In genomic region chr1:209742409-209743144, GRCh38 we compare ENCODE assay signal across 12 cellular contexts. TPM values are rescaled to one million over a fixed set of nuclear protein-coding genes. Genes with fewer than 3 reads are reported as not detected.
DNase-seq lines count a peak whose midpoint lies in the region; ATAC-seq, FAIRE-seq and TF ChIP-seq lines count a peak whose summit lies in the region.
"Had no signal": no experiment of that assay in that cellular context is flagged by ENCODE, and none has a peak within 500 bp of the region (broad histone marks: within the 10 kb centered on the region; RNA-seq: fewer than 3 reads in every experiment).

No MANE protein-coding gene starts in this region.

- TF ChIP-seq POLR2A in GM12892 (IDR thresholded peaks at IDR 0.05; ENCODE audit: low read depth, low read length), result no peak

- TF ChIP-seq CTCF in VCaP (conservative IDR thresholded peaks at IDR 0.05), result no peak

- peak overlapping the region; percentile 79 for H3K27ac ChIP-seq in VCaP
- H3K27ac ChIP-seq: epithelial cell of prostate had no signal

- no peak for FAIRE-seq in GM12892 (lab: Jason Lieb, UNC)

- H3K4me3 ChIP-seq in skeletal muscle cell (ENCODE audit: low read depth, low read length), result no peak overlapping the region

- no peak for ATAC-seq in GM18907 (IDR thresholded peaks at IDR 0.05; ENCODE audit: unreplicated experiment)
- ATAC-seq: activated CD8-positive, alpha-beta memory T cell treated with anti-CD3 and anti-CD28 coated beads, Interleukin-2, amount 10 ng/mL, durations not matched to agents 7 days and 5 days; natural killer cell treated with Interleukin-12 subunit alpha and Interleukin-12 subunit beta and Interleukin-15 and Interleukin-18, amount 100 ng/mL, for 72 hours; PC-3 had no signal

- DNase-seq in Daoy (ENCODE audit: low read depth) (peak; percentile 18), glomerular visceral epithelial cell (ENCODE audit: extremely low spot score) (peak; percentile 43), skeletal muscle cell (ENCODE audit: low read depth) (peak; percentile 46), SK-N-DZ (ENCODE audit: low spot score) (no peak), GM12892 (ENCODE audit: insufficient read length) (no peak), SHP77 (lab: John Stamatoyannopoulos, UW) (no peak)
- DNase-seq: activated CD8-positive, alpha-beta memory T cell treated with anti-CD3 and anti-CD28 coated beads, Interleukin-2, amount 10 ng/mL, durations not matched to agents 7 days and 5 days had no signal

RNA-seq across cellular contexts. Expression of gene TRAF3IP3, which starts 13.3 kb away (rescaled TPM):
- total RNA-seq in Daoy (2014; rRNA removed; shearing (Covaris generic)), result not detected in 2 replicates
- polyA plus RNA-seq in SK-N-DZ (2014; cell fraction: cytosol; rRNA removed), result not detected in 2 replicates
- 0.12 and 0.14 TPM in 2 replicates for polyA plus RNA-seq in SK-N-DZ (2014; cell fraction: nucleus; rRNA removed)
- polyA plus RNA-seq in GM12892 (2012; ENCODE audit: missing spikeins), result 96.9 TPM
- total RNA-seq: PC-3 had no signal

RNA-seq across cellular contexts. Expression of gene HSD11B1, which starts 37.9 kb away (rescaled TPM):
- total RNA-seq in Daoy (2014; rRNA removed; shearing (Covaris generic)), result not detected in 2 replicates
- polyA plus RNA-seq in SK-N-DZ (2014; cell fraction: cytosol; rRNA removed), result not detected in 2 replicates
- polyA plus RNA-seq in SK-N-DZ (2014; cell fraction: nucleus; rRNA removed), result not detected in 2 replicates
- polyA plus RNA-seq in GM12892 (2012; ENCODE audit: missing spikeins), result 0.32 TPM
- total RNA-seq: PC-3 had no signal

RNA-seq across cellular contexts. Expression of gene C1orf74, which starts 41.8 kb away (rescaled TPM):
- 3.4 and 3.5 TPM in 2 replicates for total RNA-seq in Daoy (2014; rRNA removed; shearing (Covaris generic))
- polyA plus RNA-seq in SK-N-DZ (2014; cell fraction: cytosol; rRNA removed), result 3.9 and 4.3 TPM in 2 replicates
- 2.2 and 2.4 TPM in 2 replicates for polyA plus RNA-seq in SK-N-DZ (2014; cell fraction: nucleus; rRNA removed)
- 2.7 TPM for polyA plus RNA-seq in GM12892 (2012; ENCODE audit: missing spikeins)

Comparison
In these comparisons a context has a peak if more than half of its experiments do, and no peak if none do; other contexts are left out.
1. DNase-seq: peak in Daoy (single experiment), glomerular visceral epithelial cell (single experiment) and skeletal muscle cell (single experiment); none in SK-N-DZ (single experiment), GM12892 (single experiment) and SHP77 (0 of 2).